ENCODE assay signal across 24 cellular contexts in genomic region chrX:28888421-28888820, GRCh38.
DNase-seq lines count a peak whose midpoint lies in the region; ATAC-seq, FAIRE-seq and TF ChIP-seq lines count a peak whose summit lies in the region.
"Had no signal": no experiment of that assay in that cellular context is flagged by ENCODE, and none has a peak within 500 bp of the region (broad histone marks: within the 10 kb centered on the region; RNA-seq: fewer than 3 reads in every experiment).

No MANE protein-coding gene starts in this region.

- no peak overlapping the region for H4K91ac ChIP-seq in IMR-90 (ENCODE audit: insufficient read depth, low read depth, low read length)

- intact Hi-C loops in IMR-90 (cut with micrococcal nuclease), result no loop called here

- no peak for TF ChIP-seq RAD21 in IMR-90 (IDR thresholded peaks at IDR 0.05; ENCODE audit: low read length)

- no peak overlapping the region for H3K23ac ChIP-seq in IMR-90 (ENCODE audit: low read depth, low read length)

- H3K36me3 Mint-ChIP-seq in astrocyte (ENCODE audit: low read depth, unreplicated experiment), result no peaks in the 10 kb centered on the region
- H3K36me3 Mint-ChIP-seq: CD4-positive, alpha-beta memory T cell had no signal

- no peaks in the 10 kb centered on the region for H3K4me1 Mint-ChIP-seq in astrocyte (ENCODE audit: low read depth, unreplicated experiment)
- H3K4me1 Mint-ChIP-seq: CD4-positive, alpha-beta memory T cell; GM23338 had no signal

- H4K20me1 ChIP-seq in IMR-90 (ENCODE audit: insufficient read depth, low read length) (no peaks in the 10 kb centered on the region), astrocyte (ENCODE audit: insufficient read depth, low read length) (no peaks in the 10 kb centered on the region)
- H4K20me1 ChIP-seq: BLaER1 treated with 17β-estradiol and CSF1 and Interleukin-3, amounts not matched to agents 10 nM and 100 nM had no signal

- H3K4me1 ChIP-seq in IMR-90 (ENCODE audit: control insufficient read depth, insufficient read depth, low read length) (no peaks in the 10 kb centered on the region), astrocyte (ENCODE audit: insufficient read depth, low read length) (peaks cover 5% of the 10 kb centered on the region)
- H3K4me1 ChIP-seq: BLaER1 treated with 17β-estradiol and CSF1 and Interleukin-3, amounts not matched to agents 10 nM and 100 nM; Caco-2 had no signal

- no peak overlapping the region for H4K5ac ChIP-seq in IMR-90 (ENCODE audit: low read depth, low read length)

- dilution Hi-C loops in IMR-90 (cut with HindIII; ENCODE audit: low sequenced_read_pairs, unreplicated experiment), result no loop called here

- no peak overlapping the region for H3K9ac ChIP-seq in IMR-90 (ENCODE audit: low read depth, low read length)
- H3K9ac ChIP-seq in astrocyte (ENCODE audit: low read length), result no peak overlapping the region
- H3K9ac ChIP-seq: BLaER1 treated with 17β-estradiol and CSF1 and Interleukin-3, amounts not matched to agents 10 nM and 100 nM; KMS-11 had no signal

- H3K79me1 ChIP-seq in IMR-90 (ENCODE audit: low read depth in 1 of 2, low read length in 2 of 2), result no peaks in the 10 kb centered on the region

- TF ChIP-seq CTCF in IMR-90 (conservative IDR thresholded peaks at IDR 0.05; ENCODE audit: low read depth, low read length) (no peak), astrocyte (IDR thresholded peaks at IDR 0.05; ENCODE audit: insufficient read depth, low read depth, low read length) (no peak)

- H2AK5ac ChIP-seq in IMR-90 (ENCODE audit: low read depth, low read length), result no peak overlapping the region

- no peaks in the 10 kb centered on the region for H3K9me3 Mint-ChIP-seq in astrocyte (ENCODE audit: unreplicated experiment)
- H3K9me3 Mint-ChIP-seq: CD4-positive, alpha-beta memory T cell; GM23338 had no signal

- H3K27me3 ChIP-seq in IMR-90 (ENCODE audit: control insufficient read depth, insufficient read depth, low read length) (no peaks in the 10 kb centered on the region), astrocyte (ENCODE audit: insufficient read depth, low read length) (no peaks in the 10 kb centered on the region)
- H3K27me3 ChIP-seq: BLaER1 treated with 17β-estradiol and CSF1 and Interleukin-3, amounts not matched to agents 10 nM and 100 nM had no signal

- H3K27ac ChIP-seq in IMR-90 (ENCODE audit: insufficient read depth, low read length), result no peak overlapping the region
- H3K27ac ChIP-seq in astrocyte (ENCODE audit: low read depth, low read length), result peak overlapping the region; percentile 53
- H3K27ac ChIP-seq: BLaER1 treated with 17β-estradiol and CSF1 and Interleukin-3, amounts not matched to agents 10 nM and 100 nM; KMS-11 had no signal

- no CpG with 5 or more reads among the region's 1 CpG for WGBS in IMR-90 (ENCODE audit: extremely low coverage in 2 of 2, insufficient read length in 1 of 2), 2 experiments

- no peak overlapping the region for H2BK20ac ChIP-seq in IMR-90 (ENCODE audit: low read depth, low read length)

- H3K4me3 Mint-ChIP-seq in astrocyte (ENCODE audit: unreplicated experiment), result no peak overlapping the region
- H3K4me3 Mint-ChIP-seq: CD4-positive, alpha-beta memory T cell; GM23338 had no signal

- H3K9me1 ChIP-seq in IMR-90 (ENCODE audit: insufficient read depth, low read length), result no peaks in the 10 kb centered on the region

- BruUV-seq in IMR-90 (replicated peaks; lab: Mats Ljungman, UMichigan), result no TSS peak

- no peak overlapping the region for H3K18ac ChIP-seq in IMR-90 (ENCODE audit: low read depth, low read length)

- no peak overlapping the region for H3K56ac ChIP-seq in IMR-90 (ENCODE audit: extremely low read depth, insufficient read depth, low read length)

- peak overlapping the region; percentile 77 for H3K27ac Mint-ChIP-seq in astrocyte (ENCODE audit: unreplicated experiment)
- H3K27ac Mint-ChIP-seq: CD4-positive, alpha-beta memory T cell; GM23338 had no signal

- H3K4ac ChIP-seq in IMR-90 (ENCODE audit: low read depth, low read length), result no peak overlapping the region

- H3K9me3 ChIP-seq in IMR-90 (ENCODE audit: control insufficient read depth, insufficient read depth, low read length), result no peaks in the 10 kb centered on the region
- no peaks in the 10 kb centered on the region for H3K9me3 ChIP-seq in astrocyte (ENCODE audit: insufficient read depth, low read depth, low read length)
- H3K9me3 ChIP-seq: BLaER1 treated with 17β-estradiol and CSF1 and Interleukin-3, amounts not matched to agents 10 nM and 100 nM; Caco-2; HAP-1 had no signal

- no peak overlapping the region for H2BK15ac ChIP-seq in IMR-90 (ENCODE audit: low read depth, low read length)

- H3K79me2 ChIP-seq in astrocyte (ENCODE audit: insufficient read depth, low read length), result no peaks in the 10 kb centered on the region

- H2AFZ ChIP-seq in IMR-90 (replicated peaks; ENCODE audit: low read length, poor library complexity), result no peak overlapping the region
- H2AFZ ChIP-seq in astrocyte (ENCODE audit: low read depth, low read length), result no peak overlapping the region
- H2AFZ ChIP-seq: GM23338 had no signal

- no peak overlapping the region for H3K4me2 ChIP-seq in IMR-90 (ENCODE audit: low read depth, low read length)
- peak overlapping the region; percentile 45 for H3K4me2 ChIP-seq in astrocyte (ENCODE audit: low read length)
- H3K4me2 ChIP-seq: BLaER1 treated with 17β-estradiol and CSF1 and Interleukin-3, amounts not matched to agents 10 nM and 100 nM; GM23338; KMS-11 had no signal

- no peak overlapping the region for H2AK9ac ChIP-seq in IMR-90 (replicated peaks; ENCODE audit: low read depth, low read length, poor library complexity)

- in situ Hi-C loops in IMR-90 (cut with MboI; ENCODE audit: low sequenced_read_pairs), result no loop called here

- H2BK5ac ChIP-seq in IMR-90 (ENCODE audit: low read depth, low read length, poor library complexity, severe bottlenecking), result no peak overlapping the region

- FAIRE-seq in astrocyte (lab: Jason Lieb, UNC), result peak; percentile 96
- FAIRE-seq: GM18507, HTR-8/SVneo, RCC 7860 had no signal

- H3K36me3 ChIP-seq in IMR-90 (ENCODE audit: control insufficient read depth, insufficient read depth, low read length) (no peaks in the 10 kb centered on the region), astrocyte (ENCODE audit: insufficient read depth, low read length) (no peaks in the 10 kb centered on the region)
- H3K36me3 ChIP-seq: BLaER1 treated with 17β-estradiol and CSF1 and Interleukin-3, amounts not matched to agents 10 nM and 100 nM; HAP-1 had no signal

- peak; percentile 70 for DNase-seq in IMR-90
- peak; percentile 66 for DNase-seq in astrocyte (ENCODE audit: low read depth)
- DNase-seq in fibroblast of peridontal ligament (ENCODE audit: extremely low read depth), result peak; percentile 2
- DNase-seq in DMS79 (lab: John Stamatoyannopoulos, UW), result no peak
- DNase-seq in AML-193 (lab: John Stamatoyannopoulos, UW), result no peak
- no peak for DNase-seq in retina
- no peak for DNase-seq in stimulated activated CD4-positive, alpha-beta T cell treated with anti-CD3 and anti-CD28 coated beads, Interleukin-1b, Interleukin-23, amount 100 ng/mL, for 48 hours
- DNase-seq: ACHN; Caco-2; CD4-positive, alpha-beta memory T cell; GDM1; NCI-H1105; NCI-H2029 treated with DMSO at 0.1 percent for 48 hours; NCI-H345; NCI-H524; NCI-H82; Right ventricle myocardium superior had no signal

- H2BK120ac ChIP-seq in IMR-90 (ENCODE audit: low read depth, low read length), result peak overlapping the region; percentile 0; the same call in 1 of the 2 replicates

- no peak overlapping the region for H3K4me3 ChIP-seq in IMR-90 (ENCODE audit: insufficient read depth, low read depth, low read length)
- H3K4me3 ChIP-seq in astrocyte (ENCODE audit: insufficient read depth, low read depth, low read length), result no peak overlapping the region
- H3K4me3 ChIP-seq: BLaER1 treated with 17β-estradiol and CSF1 and Interleukin-3, amounts not matched to agents 10 nM and 100 nM; GM23338; HAP-1 had no signal

- ATAC-seq in IMR-90 (ENCODE audit: low read depth), result no peak
- ATAC-seq: GM23338 had no signal

- CTCF ChIA-PET in IMR-90 (lab: Yijun Ruan, JAX), result interaction anchor here (0.6 kb wide), 2 partner anchors 17 to 301 kb away, joined by 3 to 5 read pairs; no protein-coding TSS in a partner anchor

- no peak for TF ChIP-seq POLR2A in IMR-90 (IDR thresholded peaks at IDR 0.05; ENCODE audit: low read depth, low read length)

- no peak overlapping the region for H3K14ac ChIP-seq in IMR-90 (replicated peaks; ENCODE audit: low read depth, low read length)

- H3K27me3 Mint-ChIP-seq in astrocyte (ENCODE audit: low read depth, unreplicated experiment), result no peaks in the 10 kb centered on the region
- H3K27me3 Mint-ChIP-seq: CD4-positive, alpha-beta memory T cell had no signal

- POLR2A ChIA-PET in IMR-90 (lab: Charles Lee; ENCODE audit: unreplicated experiment), result no interaction called here

- no peak overlapping the region for H4K8ac ChIP-seq in IMR-90 (ENCODE audit: low read depth in 2 of 2, low read length in 2 of 2)

TF ChIP-seq in IMR-90, 13 proteins besides CTCF, POLR2A, EP300 and RAD21:
- TF ChIP-seq RCOR1 (IDR thresholded peaks at IDR 0.05; ENCODE audit: insufficient replicate concordance, low read length), result no peak
- TF ChIP-seq CEBPB (IDR thresholded peaks at IDR 0.05; ENCODE audit: low read depth, low read length), result peak; percentile 46; the same call in 1 of the 2 replicates
- TF ChIP-seq FOS (IDR thresholded peaks at IDR 0.05; ENCODE audit: low read depth, low read length), result no peak
TF ChIP-seq in IMR-90: peak in this region for 1.

Comparison
In these comparisons a context has a peak if more than half of its experiments do, and no peak if none do; other contexts are left out.
1. DNase-seq: peak in IMR-90 (single experiment), astrocyte (single experiment) and fibroblast of peridontal ligament (single experiment); none in DMS79 (single experiment), AML-193 (0 of 2), retina (single experiment) and stimulated activated CD4-positive, alpha-beta T cell treated with anti-CD3 and anti-CD28 coated beads, Interleukin-1b, Interleukin-23, amount 100 ng/mL, for 48 hours (single experiment).